In the genomic region with DNA sequence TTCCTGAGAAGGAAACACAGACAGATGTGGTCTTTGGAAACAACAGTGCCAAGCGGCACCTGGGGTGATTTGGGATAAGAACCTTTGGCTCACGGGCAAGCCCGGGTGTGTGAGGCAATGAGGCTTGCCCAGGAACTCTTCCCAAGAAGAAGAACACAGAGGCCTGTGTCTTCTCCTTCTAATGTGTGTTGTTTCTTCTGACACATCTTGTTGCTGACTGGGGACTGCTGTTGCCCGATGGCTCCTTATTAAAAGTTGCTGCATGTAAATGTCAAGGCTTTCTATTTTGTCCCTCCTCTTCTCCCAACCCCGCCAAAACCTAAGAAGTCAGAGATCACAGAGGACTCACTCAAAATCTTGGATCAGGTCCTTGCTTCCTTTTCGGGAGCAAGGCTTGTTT, we compare ENCODE assay signal across 24 cellular contexts.
"Had no signal": no experiment of that assay in that cellular context is flagged by ENCODE, and none has a peak within 500 bp of the region (broad histone marks: within the 10 kb centered on the region; RNA-seq: fewer than 3 reads in every experiment).

No MANE protein-coding gene starts in this region.

- H3K36me3 ChIP-seq: ascending aorta had no signal

- H3K27ac ChIP-seq: ascending aorta, body of pancreas, SK-N-MC had no signal

- ATAC-seq: body of pancreas, K562, PC-3, T-cell had no signal

- H3K9me3 ChIP-seq: ascending aorta, body of pancreas had no signal

- DNase-seq: activated B cell treated with CpG ODN at 0.5 μM for 24 hours; activated CD4-positive, alpha-beta T cell treated with anti-CD3 and anti-CD28 coated beads for 1 hour; activated CD4-positive, alpha-beta T cell treated with anti-CD3 and anti-CD28 coated beads, Interleukin-2, amount 10 ng/mL, durations not matched to agents 24 days and 14 days; activated CD4-positive, alpha-beta T cell treated with anti-CD3 and anti-CD28 coated beads, Interleukin-2, amount 50 U/mL, for 48 hours; activated effector memory CD4-positive, alpha-beta T cell treated with Interleukin-2 at 50 U/mL for 16 hours; activated naive CD4-positive, alpha-beta T cell; activated T-cell treated with anti-CD3 and anti-CD28 coated beads, Interleukin-2, amount 50 U/mL, for 1 hour; amniotic stem cell; body of pancreas; Karpas-422; MM.1S; NCI-H1105; NCI-H1436; NCI-H1694 treated with DMSO at 0.1 percent for 48 hours; NCI-H2029 treated with DMSO at 0.1 percent for 48 hours; NCI-H345; NCI-H510A; PC-3; T-cell; T-helper 2 cell; T1000 had no signal

- H3K4me3 ChIP-seq: ascending aorta, body of pancreas, K562, SK-N-MC had no signal

- H3K4me1 ChIP-seq: ascending aorta had no signal

- H3K27me3 ChIP-seq: ascending aorta, body of pancreas had no signal
